12 cellular contexts compared by ENCODE assay signal in the genomic region with DNA sequence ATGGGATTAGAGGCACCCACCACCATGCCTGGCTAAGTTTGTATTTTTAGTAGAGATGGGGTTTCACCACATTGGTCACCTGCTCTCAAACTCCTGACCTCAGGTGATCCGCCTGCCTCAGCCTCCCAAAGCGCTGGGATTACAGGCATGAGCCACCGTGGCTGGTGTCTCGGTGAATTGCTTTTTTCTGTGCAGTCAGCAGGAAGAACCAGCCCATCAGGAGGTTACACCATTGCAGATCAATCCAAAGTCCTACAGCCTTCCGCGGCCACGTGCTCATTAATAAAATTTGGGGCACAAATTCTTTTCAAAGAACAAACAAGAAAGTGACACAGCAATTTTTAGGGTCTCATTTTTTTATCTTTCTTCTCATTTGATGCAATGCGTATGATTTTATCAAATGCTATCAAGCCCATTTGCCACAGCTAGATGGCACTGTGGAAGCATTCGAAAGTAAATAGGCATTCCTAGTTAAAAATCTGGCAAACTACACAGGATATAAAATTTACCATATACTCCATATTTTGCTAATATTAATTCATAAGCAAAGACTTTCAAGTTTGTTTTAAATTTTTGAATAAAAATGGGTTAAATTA. TPM values are rescaled to one million over a fixed set of nuclear protein-coding genes. Genes with fewer than 3 reads are reported as not detected.
A peak's percentile ranks its signal among the peaks of the same experiment; 100 is the strongest.
DNase-seq lines count a peak whose midpoint lies in the region; ATAC-seq and TF ChIP-seq lines count a peak whose summit lies in the region.
"Had no signal": no experiment of that assay in that cellular context is flagged by ENCODE, and none has a peak within 500 bp of the region (broad histone marks: within the 10 kb centered on the region; RNA-seq: fewer than 3 reads in every experiment).

No MANE protein-coding gene starts in this region.

- no peaks in the 10 kb centered on the region for H3K27me3 Mint-ChIP-seq in endodermal cell (ENCODE audit: insufficient read depth)
- no peaks in the 10 kb centered on the region for H3K27me3 Mint-ChIP-seq in activated CD4-positive, alpha-beta T cell treated with anti-CD3 and anti-CD28 coated beads, Interleukin-2, amount 10 ng/mL, durations not matched to agents 7 days and 5 days

- TF ChIP-seq EP300 in ovary (IDR thresholded peaks at IDR 0.05): no peak

- H3K27ac ChIP-seq in GM23248 (no peak overlapping the region), endodermal cell (ENCODE audit: low read depth, low read length) (no peak overlapping the region), ovary (no peak overlapping the region)

- no peaks in the 10 kb centered on the region for H3K4me1 ChIP-seq in GM23248 (ENCODE audit: insufficient read depth)
- H3K4me1 ChIP-seq in endodermal cell (ENCODE audit: control insufficient read depth, insufficient read depth, low read length): no peaks in the 10 kb centered on the region
- no peaks in the 10 kb centered on the region for H3K4me1 ChIP-seq in ovary (ENCODE audit: insufficient read depth)
- H3K4me1 ChIP-seq: HAP-1 had no signal

- H3K27ac Mint-ChIP-seq in endodermal cell: no peak overlapping the region
- H3K27ac Mint-ChIP-seq in activated naive CD4-positive, alpha-beta T cell treated with anti-CD3 and anti-CD28 coated beads, Interleukin-2, amount 50 U/mL, for 72 hours: peak overlapping the region in 1 of 2 donors; percentile 25
- H3K27ac Mint-ChIP-seq in activated CD4-positive, alpha-beta T cell treated with anti-CD3 and anti-CD28 coated beads, Interleukin-2, amount 10 ng/mL, durations not matched to agents 7 days and 5 days: no peak overlapping the region
- H3K27ac Mint-ChIP-seq: activated naive CD4-positive, alpha-beta T cell treated with anti-CD3 and anti-CD28 coated beads for 36 hours; immature natural killer cell had no signal

- H3K4me3 ChIP-seq in GM23248: no peak overlapping the region
- no peak overlapping the region for H3K4me3 ChIP-seq in endodermal cell (ENCODE audit: low read length)
- no peak overlapping the region for H3K4me3 ChIP-seq in ovary
- H3K4me3 ChIP-seq: HAP-1 had no signal

- no peaks in the 10 kb centered on the region for H3K9me3 ChIP-seq in GM23248 (ENCODE audit: low read depth)
- peaks cover 88% of the 10 kb centered on the region for H3K9me3 ChIP-seq in endodermal cell (ENCODE audit: control insufficient read depth, low read length)
- H3K9me3 ChIP-seq in ovary: no peaks in the 10 kb centered on the region

- 20 to 26% methylated on average over 9 of the region's 9 CpGs for WGBS in GM23248 (ENCODE audit: low coverage in 1 of 2, low lambda C conversion rate in 2 of 2, missing lambda C conversion rate in 2 of 2), 2 experiments
- 79 to 92% methylated on average over 9 of the region's 9 CpGs for WGBS in endodermal cell (ENCODE audit: insufficient coverage in 1 of 2, insufficient read length in 1 of 2), 2 experiments
- 20 to 24% (median 21%) methylated on average over 9 of the region's 9 CpGs for WGBS in ovary, 3 donors

- in situ Hi-C loops in GM23248 (cut with MboI): no loop called here

- no peak overlapping the region for H3K9ac ChIP-seq in GM23248
- H3K9ac ChIP-seq in endodermal cell (ENCODE audit: extremely low read depth, low read length, poor library complexity, severe bottlenecking): no peak overlapping the region

- DNase-seq in GM23248 (peak; percentile 16), OCI-M1 (lab: John Stamatoyannopoulos, UW) (peak; percentile 43), endodermal cell (no peak), ovary (peak in 2 of 5 donors; percentile 36 to 37), NCI-H510A (lab: John Stamatoyannopoulos, UW) (no peak)
- no peak for DNase-seq in activated naive CD4-positive, alpha-beta T cell treated with anti-CD3 and anti-CD28 coated beads, Interleukin-2, amount 50 U/mL, for 72 hours (ENCODE audit: low spot score in 2 of 2)
- no peak for DNase-seq in activated CD4-positive, alpha-beta T cell treated with anti-CD3 and anti-CD28 coated beads, Interleukin-2, amount 10 ng/mL, durations not matched to agents 7 days and 5 days
- DNase-seq: activated CD4-positive, alpha-beta T cell treated with anti-CD3 and anti-CD28 coated beads, Interleukin-2, amount 50 U/mL, for 1 hour; activated naive CD4-positive, alpha-beta T cell treated with anti-CD3 and anti-CD28 coated beads for 36 hours; immature natural killer cell had no signal

- H3K4me1 Mint-ChIP-seq in endodermal cell: no peaks in the 10 kb centered on the region
- H3K4me1 Mint-ChIP-seq in activated CD4-positive, alpha-beta T cell treated with anti-CD3 and anti-CD28 coated beads, Interleukin-2, amount 10 ng/mL, durations not matched to agents 7 days and 5 days: no peaks in the 10 kb centered on the region
- H3K4me1 Mint-ChIP-seq: immature natural killer cell had no signal

- H3K9me3 Mint-ChIP-seq in endodermal cell: peaks cover 91% of the 10 kb centered on the region
- H3K9me3 Mint-ChIP-seq in activated naive CD4-positive, alpha-beta T cell treated with anti-CD3 and anti-CD28 coated beads, Interleukin-2, amount 50 U/mL, for 72 hours: peaks cover 25 to 37% of the 10 kb centered on the region in 2 donors
- H3K9me3 Mint-ChIP-seq in activated CD4-positive, alpha-beta T cell treated with anti-CD3 and anti-CD28 coated beads, Interleukin-2, amount 10 ng/mL, durations not matched to agents 7 days and 5 days: peaks cover 42% of the 10 kb centered on the region

- H3K79me2 ChIP-seq in GM23248 (ENCODE audit: insufficient read depth): no peaks in the 10 kb centered on the region

- peaks cover 6% of the 10 kb centered on the region for H3K36me3 Mint-ChIP-seq in endodermal cell (ENCODE audit: low read depth)
- H3K36me3 Mint-ChIP-seq in activated naive CD4-positive, alpha-beta T cell treated with anti-CD3 and anti-CD28 coated beads, Interleukin-2, amount 50 U/mL, for 72 hours: peaks cover 40 to 50% of the 10 kb centered on the region in 2 donors
- H3K36me3 Mint-ChIP-seq in activated CD4-positive, alpha-beta T cell treated with anti-CD3 and anti-CD28 coated beads, Interleukin-2, amount 10 ng/mL, durations not matched to agents 7 days and 5 days (ENCODE audit: low read depth): no peaks in the 10 kb centered on the region

- CTCF ChIA-PET in activated CD4-positive, alpha-beta T cell treated with anti-CD3 and anti-CD28 coated beads, Interleukin-2, amount 10 ng/mL, durations not matched to agents 7 days and 5 days (lab: Charles Lee): no interaction called here

- H3F3A ChIP-seq in GM23248 (ENCODE audit: insufficient read depth): no peaks in the 10 kb centered on the region

- H3K4me2 ChIP-seq in GM23248 (ENCODE audit: unreplicated experiment): no peak overlapping the region

- no peaks in the 10 kb centered on the region for H3K9me2 ChIP-seq in GM23248 (ENCODE audit: insufficient read depth)

- TF ChIP-seq POLR2A in ovary (IDR thresholded peaks at IDR 0.05): no peak

- H3K36me3 ChIP-seq in GM23248 (ENCODE audit: low read depth) (no peaks in the 10 kb centered on the region), endodermal cell (ENCODE audit: control insufficient read depth, insufficient read depth, low read length) (no peaks in the 10 kb centered on the region), ovary (no peaks in the 10 kb centered on the region)
- H3K36me3 ChIP-seq: HAP-1 had no signal

- no peak overlapping the region for H3K4me3 Mint-ChIP-seq in endodermal cell
- no peak overlapping the region for H3K4me3 Mint-ChIP-seq in activated CD4-positive, alpha-beta T cell treated with anti-CD3 and anti-CD28 coated beads, Interleukin-2, amount 10 ng/mL, durations not matched to agents 7 days and 5 days
- H3K4me3 Mint-ChIP-seq: activated naive CD4-positive, alpha-beta T cell treated with anti-CD3 and anti-CD28 coated beads for 36 hours; immature natural killer cell had no signal

- ATAC-seq in activated naive CD4-positive, alpha-beta T cell treated with anti-CD3 and anti-CD28 coated beads, Interleukin-2, amount 50 U/mL, for 72 hours: no peak
- ATAC-seq in HG03045 (IDR thresholded peaks at IDR 0.05; ENCODE audit: unreplicated experiment): no peak

- intact Hi-C loops in ovary (cut with DNase I): loop anchor here in 1 of 4 donors (10.0 kb wide), 1 partner anchor 379 kb away; no protein-coding TSS in a partner anchor

- POLR2A ChIA-PET in activated CD4-positive, alpha-beta T cell treated with anti-CD3 and anti-CD28 coated beads, Interleukin-2, amount 10 ng/mL, durations not matched to agents 7 days and 5 days (lab: Charles Lee): no interaction called here

- no peak overlapping the region for H2AFZ ChIP-seq in GM23248

- H4K20me1 ChIP-seq in GM23248 (ENCODE audit: insufficient read depth): no peaks in the 10 kb centered on the region

- TF ChIP-seq CTCF in endodermal cell (conservative IDR thresholded peaks at IDR 0.05) (peak; percentile 38), ovary (IDR thresholded peaks at IDR 0.05) (peak; percentile 29 to 57 (median 43))

- H3K27me3 ChIP-seq in GM23248 (replicated peaks; ENCODE audit: insufficient read depth) (no peaks in the 10 kb centered on the region), endodermal cell (ENCODE audit: control insufficient read depth, insufficient read depth, low read length, poor library complexity, severe bottlenecking) (no peaks in the 10 kb centered on the region), ovary (no peaks in the 10 kb centered on the region)

RNA-seq across cellular contexts. Expression of gene ZNF835, which starts 54.4 kb away (rescaled TPM):
- not detected in 2 replicates for total RNA-seq in GM23248 (2014; rRNA removed; shearing (Covaris generic))
- 0.09 TPM in 1 of 2 replicates, not detected in the other for polyA plus RNA-seq in GM23248 (2016; fragmentation: Nextera tagmentation; extraction: Ambion mirVana)
- under 1 TPM; 0.13 to 0.42 TPM for total RNA-seq in endodermal cell
- polyA plus RNA-seq in endodermal cell (2013, experiment 1 of 2): not detected
- polyA plus RNA-seq in endodermal cell (2013, experiment 2 of 2): not detected
- 10 to 100 TPM in 3 of 7 donors, 1 to 10 TPM in 4; 4.9 to 15.0 (median 8.1) TPM for total RNA-seq in ovary
- 1 to 10 TPM; 2.5 to 4.6 TPM for polyA plus RNA-seq in ovary
- total RNA-seq in activated naive CD4-positive, alpha-beta T cell treated with anti-CD3 and anti-CD28 coated beads, Interleukin-2, amount 50 U/mL, for 72 hours: 1 to 10 TPM; 1.7 to 2.2 TPM
- 1 to 10 TPM; 1.4 to 1.7 TPM for total RNA-seq in activated CD4-positive, alpha-beta T cell treated with anti-CD3 and anti-CD28 coated beads, Interleukin-2, amount 10 ng/mL, durations not matched to agents 7 days and 5 days

Comparison
In these comparisons a context has a peak if more than half of its experiments do, and no peak if none do; other contexts are left out.
1. DNase-seq: peak in GM23248 (single experiment) and OCI-M1 (single experiment); none in endodermal cell (single experiment), activated naive CD4-positive, alpha-beta T cell treated with anti-CD3 and anti-CD28 coated beads, Interleukin-2, amount 50 U/mL, for 72 hours (0 of 2), activated CD4-positive, alpha-beta T cell treated with anti-CD3 and anti-CD28 coated beads, Interleukin-2, amount 10 ng/mL, durations not matched to agents 7 days and 5 days (single experiment) and NCI-H510A (single experiment).